Comparison of ENCODE assay signal across 7 cellular contexts in the genomic region with DNA sequence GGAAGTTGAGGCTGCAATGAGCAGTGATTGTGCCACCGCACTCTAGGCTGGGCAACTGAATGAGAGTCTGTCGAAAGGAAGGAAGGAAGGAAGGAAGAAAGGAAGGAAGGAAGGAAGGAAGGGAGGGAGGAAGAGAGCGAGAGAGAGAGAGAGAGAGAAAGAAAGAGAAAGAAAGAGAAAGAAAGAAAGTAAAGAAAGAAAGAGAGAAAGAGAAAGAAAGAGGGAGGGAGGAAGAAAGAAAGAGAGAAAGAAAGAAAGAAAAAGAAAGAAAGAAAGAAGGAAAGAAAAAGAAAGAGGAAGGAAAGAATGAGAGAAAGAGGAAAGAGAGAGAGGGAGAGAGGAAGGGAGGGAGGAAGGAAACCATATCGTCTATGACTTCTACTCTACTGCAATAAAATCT.
"Had no signal": no experiment of that assay in that cellular context is flagged by ENCODE, and none has a peak within 500 bp of the region (broad histone marks: within the 10 kb centered on the region; RNA-seq: fewer than 3 reads in every experiment).

No MANE protein-coding gene starts in this region.

- DNase-seq: GDM1, GF-D8 had no signal

- H3K4me3 ChIP-seq: GM12878 had no signal

- ATAC-seq: GM12878 had no signal

- FAIRE-seq: GM12878, GM12891, GM12892, GM18507, GM19239 had no signal
